18 cellular contexts compared by ENCODE assay signal in the genomic region with DNA sequence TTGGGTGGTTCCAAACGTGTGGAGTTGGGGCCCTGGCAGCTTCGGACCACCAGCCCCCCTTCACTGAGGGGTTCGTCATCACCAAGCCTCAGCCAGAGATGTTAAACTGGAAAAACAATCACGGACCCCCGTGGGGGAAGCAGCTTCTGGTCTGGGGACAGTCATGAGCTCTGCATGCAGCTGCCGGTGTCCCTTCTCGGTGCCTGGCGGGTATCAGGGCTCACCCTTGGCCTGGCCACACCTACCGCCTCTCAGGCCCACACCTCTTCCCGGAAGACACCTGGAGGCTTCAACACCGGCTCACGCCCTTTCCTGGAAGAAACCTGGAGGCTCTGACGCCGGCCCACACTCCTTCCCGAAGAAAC.
"Had no signal": no experiment of that assay in that cellular context is flagged by ENCODE, and none has a peak within 500 bp of the region (broad histone marks: within the 10 kb centered on the region; RNA-seq: fewer than 3 reads in every experiment).

No MANE protein-coding gene starts in this region.

- H3K36me3 ChIP-seq: gastrocnemius medialis, heart right ventricle, tibial nerve, uterus had no signal

- DNase-seq: activated CD4-positive, alpha-beta T cell treated with anti-CD3 and anti-CD28 coated beads for 1 hour; activated CD4-positive, alpha-beta T cell treated with anti-CD3 and anti-CD28 coated beads, Interleukin-2, amount 50 U/mL, for 4 hours; activated naive CD8-positive, alpha-beta T cell treated with anti-CD3 and anti-CD28 coated beads for 36 hours; activated T-cell treated with anti-CD3 and anti-CD28 coated beads, Interleukin-2, amount 50 U/mL, for 1 hour; cerebellar nuclear complex; gastrocnemius medialis; mesendoderm; SK-N-SH; stimulated activated CD4-positive, alpha-beta T cell treated with anti-CD3 and anti-CD28 coated beads, Interleukin-2, amount 100 ng/mL, for 48 hours; stimulated activated naive B cell treated with anti-CD40 and anti-IgM and Interleukin-4, amounts not matched to agents 10 μg/mL and 1 μg/mL and 100 μg/mL, for 72 hours had no signal

- H3K27me3 ChIP-seq: uterus had no signal

- H3K9me3 Mint-ChIP-seq: activated T-helper 2 cell treated with anti-CD3 and anti-CD28 coated beads, Interferon-gamma antibody, Interleukin-2, Interleukin-4, amounts not matched to agents 10 μg/mL and 5 μg/mL and 100 μg/mL, durations not matched to agents 14 hours and 24 hours and 36 hours; dendritic cell treated with granulocyte-macrophage colony-stimulating factor and Interleukin-4, amounts not matched to agents 40 ng/mL and 50 ng/mL, for 4 days; endodermal cell; neural crest cell had no signal

- H3K4me3 Mint-ChIP-seq: activated naive CD8-positive, alpha-beta T cell treated with anti-CD3 and anti-CD28 coated beads for 36 hours; dendritic cell treated with granulocyte-macrophage colony-stimulating factor and Interleukin-4, amounts not matched to agents 40 ng/mL and 50 ng/mL, for 4 days; endodermal cell; neural crest cell; stimulated activated naive B cell treated with anti-CD40 and anti-IgM and Interleukin-4, amounts not matched to agents 10 μg/mL and 1 μg/mL and 100 μg/mL, for 72 hours had no signal

- H3K27ac Mint-ChIP-seq: activated naive CD8-positive, alpha-beta T cell treated with anti-CD3 and anti-CD28 coated beads for 36 hours; activated T-helper 2 cell treated with anti-CD3 and anti-CD28 coated beads, Interferon-gamma antibody, Interleukin-2, Interleukin-4, amounts not matched to agents 10 μg/mL and 5 μg/mL and 100 μg/mL, durations not matched to agents 14 hours and 24 hours and 36 hours; dendritic cell treated with granulocyte-macrophage colony-stimulating factor and Interleukin-4, amounts not matched to agents 40 ng/mL and 50 ng/mL, for 4 days; endodermal cell; stimulated activated naive B cell treated with anti-CD40 and anti-IgM and Interleukin-4, amounts not matched to agents 10 μg/mL and 1 μg/mL and 100 μg/mL, for 72 hours had no signal

- ATAC-seq: gastrocnemius medialis; heart right ventricle; left lobe of liver; stimulated activated naive B cell treated with anti-CD40 and anti-IgM and Interleukin-4, amounts not matched to agents 10 μg/mL and 1 μg/mL and 100 μg/mL, for 72 hours had no signal

- H3K9me3 ChIP-seq: gastrocnemius medialis, SK-N-SH, uterus had no signal

- H3K4me1 ChIP-seq: gastrocnemius medialis, heart right ventricle, tibial nerve, uterus had no signal

- H3K36me3 Mint-ChIP-seq: activated naive CD8-positive, alpha-beta T cell treated with anti-CD3 and anti-CD28 coated beads for 36 hours; stimulated activated naive B cell treated with anti-CD40 and anti-IgM and Interleukin-4, amounts not matched to agents 10 μg/mL and 1 μg/mL and 100 μg/mL, for 72 hours had no signal

- H3K4me1 Mint-ChIP-seq: activated naive CD8-positive, alpha-beta T cell treated with anti-CD3 and anti-CD28 coated beads for 36 hours; endodermal cell; neural crest cell; stimulated activated naive B cell treated with anti-CD40 and anti-IgM and Interleukin-4, amounts not matched to agents 10 μg/mL and 1 μg/mL and 100 μg/mL, for 72 hours had no signal

- H3K27ac ChIP-seq: gastrocnemius medialis, heart right ventricle, tibial nerve, uterus had no signal

- H3K4me3 ChIP-seq: gastrocnemius medialis, heart right ventricle, tibial nerve, uterus had no signal
